In genomic region chr4:153244969-153245368, GRCh38 we compare ENCODE assay signal across 24 cellular contexts. TPM values are rescaled to one million over a fixed set of nuclear protein-coding genes. Genes with fewer than 3 reads are reported as not detected.
DNase-seq lines count a peak whose midpoint lies in the region; ATAC-seq, FAIRE-seq and TF ChIP-seq lines count a peak whose summit lies in the region.
"Had no signal": no experiment of that assay in that cellular context is flagged by ENCODE, and none has a peak within 500 bp of the region (broad histone marks: within the 10 kb centered on the region; RNA-seq: fewer than 3 reads in every experiment).

No MANE protein-coding gene starts in this region.

- H3K4me1 ChIP-seq in colonic mucosa (peaks cover 22% of the 10 kb centered on the region), mucosa of descending colon (ENCODE audit: low read depth) (peaks cover 67% of the 10 kb centered on the region), small intestine (ENCODE audit: control insufficient read depth in 2 of 2, insufficient read depth in 1 of 2, low read depth in 1 of 2, low read length in 1 of 2) (peaks cover 3 to 10% of the 10 kb centered on the region in 2 donors)

- peak; percentile 64 for DNase-seq in colonic mucosa
- DNase-seq in mucosa of descending colon = peak in 1 of 3 donors; percentile 65
- DNase-seq in small intestine = peak; percentile 80
- DNase-seq in activated T-cell treated with anti-CD3 and anti-CD28 coated beads for 4 hours = no peak
- no peak for DNase-seq in stimulated activated naive CD4-positive, alpha-beta T cell treated with Interleukin-2 at 50 U/mL for 16 hours (lab: John Stamatoyannopoulos, UW)
- DNase-seq in glomerular visceral epithelial cell (ENCODE audit: extremely low spot score) = no peak
- DNase-seq in medulla oblongata (ENCODE audit: extremely low spot score) = no peak
- DNase-seq: 8988T, AML-193, C1 segment of cervical spinal cord, EL, GF-D8, KG1, NCI-H1092, NCI-H1436, NCI-H1930, NCI-H2227 treated with DMSO at 0.1 percent for 48 hours, NCI-H510A, SIG-M5 had no signal

- WGBS in small intestine, 3 donors = 19 to 64% (median 33%) methylated on average over 3 of the region's 3 CpGs

- TF ChIP-seq CTCF in 22Rv1 (IDR thresholded peaks at IDR 0.05) (no peak), colonic mucosa (IDR thresholded peaks at IDR 0.05) (no peak), mucosa of descending colon (IDR thresholded peaks at IDR 0.05) (no peak)

- no peak for FAIRE-seq in small intestine (lab: Jason Lieb, UNC)
- FAIRE-seq: GM19239, H54, HTR-8/SVneo had no signal

- peak; percentile 61 for ATAC-seq in mucosa of descending colon
- ATAC-seq: Panc1 had no signal

- intact Hi-C loops in colonic mucosa (cut with DNase I) = no loop called here
- intact Hi-C loops in mucosa of descending colon (cut with DNase I, micrococcal nuclease) = loop anchor here in 1 of 2 donors (5.0 kb wide), 1 partner anchor 38 kb away; no protein-coding TSS in a partner anchor

- H3K9me3 ChIP-seq in colonic mucosa (no peaks in the 10 kb centered on the region), mucosa of descending colon (no peaks in the 10 kb centered on the region), small intestine (ENCODE audit: control insufficient read depth, low read depth) (no peaks in the 10 kb centered on the region)

- H3K27me3 ChIP-seq in colonic mucosa = no peaks in the 10 kb centered on the region
- no peaks in the 10 kb centered on the region for H3K27me3 ChIP-seq in small intestine (ENCODE audit: control insufficient read depth in 2 of 2, insufficient read depth in 2 of 2, low read length in 2 of 2)

- H3K4me3 ChIP-seq in colonic mucosa = no peak overlapping the region
- no peak overlapping the region for H3K4me3 ChIP-seq in mucosa of descending colon
- no peak overlapping the region for H3K4me3 ChIP-seq in small intestine (ENCODE audit: low read depth in 1 of 2, low read length in 2 of 2)

- H3K9ac ChIP-seq in colonic mucosa (ENCODE audit: low read depth in 2 of 2, low read length in 2 of 2) = peak overlapping the region in 1 of 2 donors; percentile 49

- H3K36me3 ChIP-seq in colonic mucosa = no peaks in the 10 kb centered on the region
- H3K36me3 ChIP-seq in mucosa of descending colon (ENCODE audit: low read depth) = no peaks in the 10 kb centered on the region
- no peaks in the 10 kb centered on the region for H3K36me3 ChIP-seq in small intestine (ENCODE audit: control insufficient read depth in 2 of 2, insufficient read depth in 2 of 2, low read length in 2 of 2)

- peak overlapping the region; percentile 30 for H3K27ac ChIP-seq in 22Rv1
- H3K27ac ChIP-seq in colonic mucosa = peak overlapping the region; percentile 87
- H3K27ac ChIP-seq in small intestine (ENCODE audit: low read depth in 1 of 2, low read length in 1 of 2) = peak overlapping the region in 1 of 2 donors; percentile 56

RNA-seq across cellular contexts. Expression of gene TRIM2, which starts 40.7 kb away (rescaled TPM):
- total RNA-seq in colonic mucosa (100 to 1,000 TPM; 120 to 151 TPM), mucosa of descending colon (100 to 1,000 TPM in 2 of 3 donors, 10 to 100 TPM in 1; 96.4 to 167 (median 154) TPM)
- 10 to 100 TPM; 17.8 to 22.7 (median 21.5) TPM for polyA plus RNA-seq in small intestine

Comparison
In these comparisons a context has a peak if more than half of its experiments do, and no peak if none do; other contexts are left out.
1. DNase-seq: peak in colonic mucosa (single experiment) and small intestine (single experiment); none in activated T-cell treated with anti-CD3 and anti-CD28 coated beads for 4 hours (single experiment), stimulated activated naive CD4-positive, alpha-beta T cell treated with Interleukin-2 at 50 U/mL for 16 hours (single experiment), glomerular visceral epithelial cell (single experiment) and medulla oblongata (single experiment).